ENCODE assay signal across 20 cellular contexts in the genomic region with DNA sequence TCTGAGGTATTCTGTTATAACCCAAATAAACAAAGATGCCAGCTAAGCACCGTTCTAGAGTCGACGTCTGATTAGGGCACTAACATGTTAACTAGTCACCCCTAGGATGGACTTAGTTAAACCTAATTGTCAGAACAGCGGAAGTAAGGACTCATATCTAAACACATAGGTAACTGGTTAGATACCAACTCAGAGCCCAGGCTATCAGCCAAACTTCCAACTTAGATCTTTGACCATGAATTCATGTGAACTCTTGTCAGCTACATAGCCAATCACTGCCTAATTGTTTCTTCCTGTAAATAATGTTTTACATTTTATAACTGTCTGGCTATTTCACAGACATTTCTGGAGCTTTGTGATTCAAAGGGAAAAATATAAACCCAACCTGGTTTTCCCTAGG.
"Had no signal": no experiment of that assay in that cellular context is flagged by ENCODE, and none has a peak within 500 bp of the region (broad histone marks: within the 10 kb centered on the region; RNA-seq: fewer than 3 reads in every experiment).

No MANE protein-coding gene starts in this region.

- FAIRE-seq: astrocyte had no signal

- H3K9me3 Mint-ChIP-seq: activated naive CD4-positive, alpha-beta T cell treated with anti-CD3 and anti-CD28 coated beads, Interleukin-2, amount 50 U/mL, for 24 hours; memory B cell; stimulated activated naive B cell treated with anti-CD40 and anti-IgM and Interleukin-4, amounts not matched to agents 10 μg/mL and 1 μg/mL and 100 μg/mL, for 72 hours had no signal

- H3K27me3 Mint-ChIP-seq: activated naive CD4-positive, alpha-beta T cell treated with anti-CD3 and anti-CD28 coated beads, Interleukin-2, amount 50 U/mL, for 24 hours; memory B cell; naive thymus-derived CD4-positive, alpha-beta T cell; stimulated activated naive B cell treated with anti-CD40 and anti-IgM and Interleukin-4, amounts not matched to agents 10 μg/mL and 1 μg/mL and 100 μg/mL, for 72 hours had no signal

- DNase-seq: activated CD4-positive, alpha-beta T cell treated with anti-CD3 and anti-CD28 coated beads, Interleukin-2, amount 50 U/mL, for 1 hour; activated CD4-positive, CD25-positive, alpha-beta regulatory T cell treated with anti-CD3 and anti-CD28 coated beads, Interleukin-2, amount 50 U/mL, for 72 hours; activated CD8-positive, alpha-beta memory T cell treated with anti-CD3 and anti-CD28 coated beads for 24 hours; activated CD8-positive, alpha-beta memory T cell treated with anti-CD3 and anti-CD28 coated beads, Interleukin-2, amount 50 U/mL, for 48 hours; activated gamma-delta T cell; activated T-cell treated with anti-CD3 and anti-CD28 coated beads, Interleukin-2, amount 50 U/mL, for 48 hours; cerebellar nuclear complex; effector CD4-positive, alpha-beta T cell; gastrocnemius medialis; head of caudate nucleus; naive thymus-derived CD4-positive, alpha-beta T cell; ovary; sigmoid colon; stimulated activated naive B cell treated with anti-CD40 and anti-IgM and Interleukin-4, amounts not matched to agents 10 μg/mL and 1 μg/mL and 100 μg/mL, for 72 hours had no signal

- H3K27ac Mint-ChIP-seq: activated naive CD4-positive, alpha-beta T cell treated with anti-CD3 and anti-CD28 coated beads, Interleukin-2, amount 50 U/mL, for 24 hours; stimulated activated naive B cell treated with anti-CD40 and anti-IgM and Interleukin-4, amounts not matched to agents 10 μg/mL and 1 μg/mL and 100 μg/mL, for 72 hours had no signal

- H3K27ac ChIP-seq: breast epithelium, gastrocnemius medialis, ovary, sigmoid colon, VCaP had no signal

- H3K9me3 ChIP-seq: breast epithelium, gastrocnemius medialis, ovary, sigmoid colon had no signal

- H3K27me3 ChIP-seq: breast epithelium, gastrocnemius medialis, ovary, sigmoid colon had no signal

- ATAC-seq: esophagus mucosa; gastrocnemius medialis; naive thymus-derived CD4-positive, alpha-beta T cell; stimulated activated naive B cell treated with anti-CD40 and anti-IgM and Interleukin-4, amounts not matched to agents 10 μg/mL and 1 μg/mL and 100 μg/mL, for 72 hours had no signal

- H3K4me3 Mint-ChIP-seq: activated naive CD4-positive, alpha-beta T cell treated with anti-CD3 and anti-CD28 coated beads, Interleukin-2, amount 50 U/mL, for 24 hours; memory B cell; naive thymus-derived CD4-positive, alpha-beta T cell; stimulated activated naive B cell treated with anti-CD40 and anti-IgM and Interleukin-4, amounts not matched to agents 10 μg/mL and 1 μg/mL and 100 μg/mL, for 72 hours had no signal

- H3K4me1 ChIP-seq: breast epithelium, gastrocnemius medialis, sigmoid colon had no signal

- H3K36me3 ChIP-seq: breast epithelium, gastrocnemius medialis, ovary had no signal

- H3K4me3 ChIP-seq: breast epithelium, gastrocnemius medialis, ovary, sigmoid colon had no signal
